ENCODE assay signal across 12 cellular contexts in genomic region chr9:130765135-130766030, GRCh38.
DNase-seq lines count a peak whose midpoint lies in the region; ATAC-seq, FAIRE-seq and TF ChIP-seq lines count a peak whose summit lies in the region.
"Had no signal": no experiment of that assay in that cellular context is flagged by ENCODE, and none has a peak within 500 bp of the region (broad histone marks: within the 10 kb centered on the region; RNA-seq: fewer than 3 reads in every experiment).

No MANE protein-coding gene starts in this region.

- peak overlapping the region in 1 of 3 experiments; percentile 20 for H3K4me3 ChIP-seq in endothelial cell of umbilical vein (replicated peaks in 1 of 3; ENCODE audit: insufficient read depth in 1 of 3, low read depth in 1 of 3, low read length in 3 of 3)
- H3K4me3 ChIP-seq: lung had no signal

- peaks cover 46% of the 10 kb centered on the region for H3K4me1 ChIP-seq in endothelial cell of umbilical vein (ENCODE audit: control insufficient read depth, extremely low read depth, insufficient read depth, low read length)

- no peaks in the 10 kb centered on the region for H3K9me3 Mint-ChIP-seq in activated T-cell treated with anti-CD3 and anti-CD28 coated beads, Interleukin-2, amount 50 U/mL, for 24 hours
- H3K9me3 Mint-ChIP-seq in stimulated activated naive CD8-positive, alpha-beta T cell treated with anti-CD3 and anti-CD28 coated beads, Interleukin-15, amount 100 ng/mL, for 72 hours = no peaks in the 10 kb centered on the region
- no peaks in the 10 kb centered on the region for H3K9me3 Mint-ChIP-seq in activated T-helper 2 cell treated with anti-CD3 and anti-CD28 coated beads, Interferon-gamma antibody, Interleukin-2, Interleukin-4, amounts not matched to agents 10 μg/mL and 5 μg/mL and 100 μg/mL, durations not matched to agents 14 hours and 24 hours and 36 hours

- H3K36me3 Mint-ChIP-seq in activated T-cell treated with anti-CD3 and anti-CD28 coated beads, Interleukin-2, amount 50 U/mL, for 24 hours (ENCODE audit: low read depth) = no peaks in the 10 kb centered on the region
- no peaks in the 10 kb centered on the region for H3K36me3 Mint-ChIP-seq in activated T-helper 2 cell treated with anti-CD3 and anti-CD28 coated beads, Interferon-gamma antibody, Interleukin-2, Interleukin-4, amounts not matched to agents 10 μg/mL and 5 μg/mL and 100 μg/mL, durations not matched to agents 14 hours and 24 hours and 36 hours (ENCODE audit: low read depth)

- ATAC-seq in HG03095 (IDR thresholded peaks at IDR 0.05; ENCODE audit: unreplicated experiment) = peak; percentile 69
- ATAC-seq in stimulated activated naive CD8-positive, alpha-beta T cell treated with anti-CD3 and anti-CD28 coated beads, Interleukin-15, amount 100 ng/mL, for 72 hours = peak; percentile 77

- H3K27ac ChIP-seq in endothelial cell of umbilical vein (ENCODE audit: insufficient read depth, low read depth, low read length) = peak overlapping the region; percentile 97

- no peak overlapping the region for H2AFZ ChIP-seq in endothelial cell of umbilical vein (ENCODE audit: low read depth, low read length)

- BruUV-seq in endothelial cell of umbilical vein (replicated peaks; lab: Mats Ljungman, UMichigan) = TSS peak; percentile 76

- DNase-seq in activated T-cell treated with anti-CD3 and anti-CD28 coated beads, Interleukin-2, amount 50 U/mL, for 24 hours = no peak
- no peak for DNase-seq in activated T-cell treated with anti-CD3 and anti-CD28 coated beads, Interleukin-2, amount 50 U/mL, for 1 hour
- peak; percentile 84 for DNase-seq in endothelial cell of umbilical vein (ENCODE audit: low read depth, low spot score)
- DNase-seq in stimulated activated naive CD8-positive, alpha-beta T cell treated with anti-CD3 and anti-CD28 coated beads, Interleukin-15, amount 100 ng/mL, for 72 hours = no peak
- DNase-seq in DMS53 treated with DMSO at 0.1 percent for 48 hours (lab: John Stamatoyannopoulos, UW; ENCODE audit: unreplicated experiment) = no peak
- no peak for DNase-seq in activated T-helper 2 cell treated with anti-CD3 and anti-CD28 coated beads, Interferon-gamma antibody, Interleukin-2, Interleukin-4, amounts not matched to agents 10 μg/mL and 5 μg/mL and 100 μg/mL, durations not matched to agents 14 hours and 24 hours and 36 hours (ENCODE audit: low spot score)
- no peak for DNase-seq in NAMALWA (ENCODE audit: low spot score)
- DNase-seq: activated CD4-positive, alpha-beta T cell treated with anti-CD3 and anti-CD28 coated beads for 4 hours; NCI-H526 had no signal

- dilution Hi-C loops in endothelial cell of umbilical vein (cut with MboI; ENCODE audit: extremely low pct_ligation_motif_present, low sequenced_read_pairs) = no loop called here

- H3K27me3 Mint-ChIP-seq in activated T-cell treated with anti-CD3 and anti-CD28 coated beads, Interleukin-2, amount 50 U/mL, for 24 hours = no peaks in the 10 kb centered on the region
- H3K27me3 Mint-ChIP-seq in stimulated activated naive CD8-positive, alpha-beta T cell treated with anti-CD3 and anti-CD28 coated beads, Interleukin-15, amount 100 ng/mL, for 72 hours = no peaks in the 10 kb centered on the region
- H3K27me3 Mint-ChIP-seq in activated T-helper 2 cell treated with anti-CD3 and anti-CD28 coated beads, Interferon-gamma antibody, Interleukin-2, Interleukin-4, amounts not matched to agents 10 μg/mL and 5 μg/mL and 100 μg/mL, durations not matched to agents 14 hours and 24 hours and 36 hours (ENCODE audit: low read depth) = no peaks in the 10 kb centered on the region

- peak overlapping the region; percentile 84 for H3K9ac ChIP-seq in endothelial cell of umbilical vein (replicated peaks; ENCODE audit: extremely low read depth, insufficient read depth, low read length)

- H4K20me1 ChIP-seq in endothelial cell of umbilical vein (replicated peaks; ENCODE audit: control insufficient read depth, extremely low read depth, insufficient read depth, low read length) = no peaks in the 10 kb centered on the region

- POLR2A ChIA-PET in endothelial cell of umbilical vein (lab: Charles Lee) = interaction anchor here (0.6 kb wide), 1 partner anchor 51 kb away, joined by 5 read pairs; no protein-coding TSS in a partner anchor

- H3K4me1 Mint-ChIP-seq in activated T-cell treated with anti-CD3 and anti-CD28 coated beads, Interleukin-2, amount 50 U/mL, for 24 hours (ENCODE audit: low read depth) = peaks cover 62% of the 10 kb centered on the region
- peaks cover 58% of the 10 kb centered on the region for H3K4me1 Mint-ChIP-seq in stimulated activated naive CD8-positive, alpha-beta T cell treated with anti-CD3 and anti-CD28 coated beads, Interleukin-15, amount 100 ng/mL, for 72 hours
- H3K4me1 Mint-ChIP-seq in activated T-helper 2 cell treated with anti-CD3 and anti-CD28 coated beads, Interferon-gamma antibody, Interleukin-2, Interleukin-4, amounts not matched to agents 10 μg/mL and 5 μg/mL and 100 μg/mL, durations not matched to agents 14 hours and 24 hours and 36 hours (ENCODE audit: low read depth) = peaks cover 31% of the 10 kb centered on the region

- H3K36me3 ChIP-seq in endothelial cell of umbilical vein (ENCODE audit: control insufficient read depth in 2 of 2, extremely low read depth in 1 of 2, insufficient read depth in 2 of 2, low read length in 2 of 2) = no peaks in the 10 kb centered on the region

- H3K4me3 Mint-ChIP-seq in activated T-cell treated with anti-CD3 and anti-CD28 coated beads, Interleukin-2, amount 50 U/mL, for 24 hours = no peak overlapping the region
- no peak overlapping the region for H3K4me3 Mint-ChIP-seq in stimulated activated naive CD8-positive, alpha-beta T cell treated with anti-CD3 and anti-CD28 coated beads, Interleukin-15, amount 100 ng/mL, for 72 hours
- no peak overlapping the region for H3K4me3 Mint-ChIP-seq in activated T-helper 2 cell treated with anti-CD3 and anti-CD28 coated beads, Interferon-gamma antibody, Interleukin-2, Interleukin-4, amounts not matched to agents 10 μg/mL and 5 μg/mL and 100 μg/mL, durations not matched to agents 14 hours and 24 hours and 36 hours (ENCODE audit: low read depth)

- H3K9me3 ChIP-seq in endothelial cell of umbilical vein (replicated peaks; ENCODE audit: control insufficient read depth, insufficient read depth, low read length) = no peaks in the 10 kb centered on the region

- no peak for TF ChIP-seq CTCF in endothelial cell of umbilical vein (IDR thresholded peaks at IDR 0.05; ENCODE audit: extremely low read depth in 1 of 2, insufficient read depth in 1 of 2, low read depth in 1 of 2, low read length in 2 of 2)

- no peaks in the 10 kb centered on the region for H3K27me3 ChIP-seq in endothelial cell of umbilical vein (ENCODE audit: control insufficient read depth in 2 of 2, insufficient read depth in 2 of 2, low read length in 2 of 2)

- CTCF ChIA-PET in endothelial cell of umbilical vein (lab: Charles Lee) = interaction anchor here (0.7 to 2.5 kb wide), 7 partner anchors 9 to 81 kb away, joined by 3 to 9 read pairs (median 4); no protein-coding TSS in a partner anchor

- no peaks in the 10 kb centered on the region for H3K9me1 ChIP-seq in endothelial cell of umbilical vein (replicated peaks; ENCODE audit: control insufficient read depth, extremely low read depth, insufficient read depth, low read length)

- H3K27ac Mint-ChIP-seq in activated T-cell treated with anti-CD3 and anti-CD28 coated beads, Interleukin-2, amount 50 U/mL, for 24 hours = peak overlapping the region; percentile 50
- H3K27ac Mint-ChIP-seq in stimulated activated naive CD8-positive, alpha-beta T cell treated with anti-CD3 and anti-CD28 coated beads, Interleukin-15, amount 100 ng/mL, for 72 hours = no peak overlapping the region
- H3K27ac Mint-ChIP-seq in activated T-helper 2 cell treated with anti-CD3 and anti-CD28 coated beads, Interferon-gamma antibody, Interleukin-2, Interleukin-4, amounts not matched to agents 10 μg/mL and 5 μg/mL and 100 μg/mL, durations not matched to agents 14 hours and 24 hours and 36 hours = no peak overlapping the region

- peak; percentile 87 for FAIRE-seq in endothelial cell of umbilical vein (lab: Jason Lieb, UNC)
- FAIRE-seq: HTR-8/SVneo had no signal

- intact Hi-C loops in endothelial cell of umbilical vein (cut with micrococcal nuclease) = loop anchor here (1.0 to 5.0 kb wide), 2 partner anchors 51 to 82 kb away; no protein-coding TSS in a partner anchor
- intact Hi-C loops in activated T-helper 2 cell treated with anti-CD3 and anti-CD28 coated beads, Interferon-gamma antibody, Interleukin-2, Interleukin-4, amounts not matched to agents 10 μg/mL and 5 μg/mL and 100 μg/mL, durations not matched to agents 14 hours and 24 hours and 36 hours (cut with micrococcal nuclease) = no loop called here

- no peak for TF ChIP-seq POLR2A in endothelial cell of umbilical vein (IDR thresholded peaks at IDR 0.05; ENCODE audit: low read depth, low read length)

- peaks cover 52% of the 10 kb centered on the region for H3K79me2 ChIP-seq in endothelial cell of umbilical vein (ENCODE audit: control insufficient read depth, insufficient read depth, low read length)

- H3K4me2 ChIP-seq in endothelial cell of umbilical vein (ENCODE audit: insufficient read depth, low read length) = peak overlapping the region; percentile 77

TF ChIP-seq in endothelial cell of umbilical vein, 7 proteins besides CTCF, POLR2A, EP300 and RAD21:
- no peak for TF ChIP-seq GATA2 (IDR thresholded peaks at IDR 0.05; ENCODE audit: insufficient read depth, insufficient read length, low read depth, low read length)
- no peak for TF ChIP-seq MYC (IDR thresholded peaks at IDR 0.05; ENCODE audit: low read depth, low read length)
- peak; percentile 79 for TF ChIP-seq JUN (IDR thresholded peaks at IDR 0.05; ENCODE audit: borderline replicate concordance, insufficient read depth, insufficient read length, low read depth)
- TF ChIP-seq FOS (IDR thresholded peaks at IDR 0.05; ENCODE audit: borderline replicate concordance, insufficient read depth, low read length) = peak; percentile 82
- TF ChIP-seq, protein P1, sequence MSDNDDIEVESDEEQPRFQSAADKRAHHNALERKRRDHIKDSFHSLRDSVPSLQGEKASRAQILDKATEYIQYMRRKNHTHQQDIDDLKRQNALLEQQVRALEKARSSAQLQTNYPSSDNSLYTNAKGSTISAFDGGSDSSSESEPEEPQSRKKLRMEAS (IDR thresholded peaks at IDR 0.05; ENCODE audit: insufficient read depth, insufficient read length) = no peak
- peak; percentile 70 for TF ChIP-seq POLR2AphosphoS5 (IDR thresholded peaks at IDR 0.05; ENCODE audit: insufficient read depth, low read depth, low read length)
- no peak for TF ChIP-seq EZH2 (IDR thresholded peaks at IDR 0.05; ENCODE audit: borderline replicate concordance, low read depth, low read length, severe bottlenecking)
